ENCODE assay signal across 18 cellular contexts in the genomic region with DNA sequence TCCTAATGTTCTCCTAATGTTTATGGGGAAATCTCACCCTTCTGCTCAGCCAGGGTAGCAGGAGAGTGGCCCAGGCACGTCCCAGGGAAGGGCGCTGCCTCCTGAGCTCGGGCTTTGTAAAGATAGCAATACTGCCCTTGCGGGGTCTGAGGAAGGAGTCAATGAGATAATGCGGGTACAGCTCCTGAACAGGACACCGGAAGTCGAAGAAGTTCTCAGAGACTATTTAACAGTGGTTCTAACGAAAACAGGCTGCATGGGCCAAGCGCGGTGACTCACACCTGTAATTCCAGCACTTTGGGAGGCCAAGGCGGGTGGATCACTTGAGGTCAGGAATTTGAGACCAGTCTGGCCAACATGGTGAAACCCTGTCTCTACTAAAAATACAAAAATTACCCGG. TPM values are rescaled to one million over a fixed set of nuclear protein-coding genes. Genes with fewer than 3 reads are reported as not detected.
"Had no signal": no experiment of that assay in that cellular context is flagged by ENCODE, and none has a peak within 500 bp of the region (broad histone marks: within the 10 kb centered on the region; RNA-seq: fewer than 3 reads in every experiment).

No MANE protein-coding gene starts in this region.

RNA-seq across cellular contexts. Expression of a gene that starts 17.6 kb away (rescaled TPM):
- total RNA-seq: activated B cell treated with CpG ODN at 0.5 μM for 24 hours; activated CD4-positive, alpha-beta memory T cell treated with anti-CD3 and anti-CD28 coated beads for 36 hours; activated CD4-positive, alpha-beta T cell treated with anti-CD3 and anti-CD28 coated beads, Interleukin-2, amount 10 ng/mL, durations not matched to agents 24 days and 14 days; activated CD8-positive, alpha-beta memory T cell treated with anti-CD3 and anti-CD28 coated beads for 36 hours; activated CD8-positive, alpha-beta T cell treated with anti-CD3 and anti-CD28 coated beads for 36 hours; activated naive CD4-positive, alpha-beta T cell treated with anti-CD3 and anti-CD28 coated beads for 36 hours; activated naive CD4-positive, alpha-beta T cell treated with anti-CD3 and anti-CD28 coated beads, Interleukin-2, amount 50 U/mL, for 72 hours; activated naive CD8-positive, alpha-beta T cell treated with anti-CD3 and anti-CD28 coated beads for 36 hours; activated T-cell treated with anti-CD3 and anti-CD28 coated beads, Interleukin-2, amount 50 U/mL, for 4 hours; activated T-cell treated with anti-CD3 and anti-CD28 coated beads, Interleukin-2, amount 50 U/mL, for 72 hours; activated T-helper 1 cell treated with anti-CD3 and anti-CD28 coated beads, Interleukin-12 subunit alpha, Interleukin-12 subunit beta, Interleukin-2, Interleukin-4 antibody, amounts not matched to agents 30 ng/mL and 10 ng/mL and 1 ng/mL, durations not matched to agents 14 hours and 24 hours and 36 hours; activated T-helper 17 cell treated with anti-CD3 and anti-CD28 coated beads, Interleukin-2, amount 50 U/mL, for 72 hours; adrenal gland; aorta; astrocyte; body of pancreas; cardiac septum; cerebellum had no signal
- polyA plus RNA-seq: adrenal gland, aorta had no signal

RNA-seq across cellular contexts. Expression of a gene that starts 22.3 kb away (rescaled TPM):
- total RNA-seq: activated B cell treated with CpG ODN at 0.5 μM for 24 hours; activated CD4-positive, alpha-beta memory T cell treated with anti-CD3 and anti-CD28 coated beads for 36 hours; activated CD4-positive, alpha-beta T cell treated with anti-CD3 and anti-CD28 coated beads, Interleukin-2, amount 10 ng/mL, durations not matched to agents 24 days and 14 days; activated CD8-positive, alpha-beta memory T cell treated with anti-CD3 and anti-CD28 coated beads for 36 hours; activated CD8-positive, alpha-beta T cell treated with anti-CD3 and anti-CD28 coated beads for 36 hours; activated naive CD4-positive, alpha-beta T cell treated with anti-CD3 and anti-CD28 coated beads for 36 hours; activated naive CD4-positive, alpha-beta T cell treated with anti-CD3 and anti-CD28 coated beads, Interleukin-2, amount 50 U/mL, for 72 hours; activated naive CD8-positive, alpha-beta T cell treated with anti-CD3 and anti-CD28 coated beads for 36 hours; activated T-cell treated with anti-CD3 and anti-CD28 coated beads, Interleukin-2, amount 50 U/mL, for 4 hours; activated T-cell treated with anti-CD3 and anti-CD28 coated beads, Interleukin-2, amount 50 U/mL, for 72 hours; activated T-helper 1 cell treated with anti-CD3 and anti-CD28 coated beads, Interleukin-12 subunit alpha, Interleukin-12 subunit beta, Interleukin-2, Interleukin-4 antibody, amounts not matched to agents 30 ng/mL and 10 ng/mL and 1 ng/mL, durations not matched to agents 14 hours and 24 hours and 36 hours; activated T-helper 17 cell treated with anti-CD3 and anti-CD28 coated beads, Interleukin-2, amount 50 U/mL, for 72 hours; adrenal gland; aorta; astrocyte; body of pancreas; cardiac septum; cerebellum had no signal
- polyA plus RNA-seq: adrenal gland, aorta had no signal

RNA-seq across cellular contexts. Expression of a gene that starts 43.8 kb away (rescaled TPM):
- total RNA-seq: activated B cell treated with CpG ODN at 0.5 μM for 24 hours; activated CD4-positive, alpha-beta memory T cell treated with anti-CD3 and anti-CD28 coated beads for 36 hours; activated CD4-positive, alpha-beta T cell treated with anti-CD3 and anti-CD28 coated beads, Interleukin-2, amount 10 ng/mL, durations not matched to agents 24 days and 14 days; activated CD8-positive, alpha-beta memory T cell treated with anti-CD3 and anti-CD28 coated beads for 36 hours; activated CD8-positive, alpha-beta T cell treated with anti-CD3 and anti-CD28 coated beads for 36 hours; activated naive CD4-positive, alpha-beta T cell treated with anti-CD3 and anti-CD28 coated beads for 36 hours; activated naive CD4-positive, alpha-beta T cell treated with anti-CD3 and anti-CD28 coated beads, Interleukin-2, amount 50 U/mL, for 72 hours; activated naive CD8-positive, alpha-beta T cell treated with anti-CD3 and anti-CD28 coated beads for 36 hours; activated T-cell treated with anti-CD3 and anti-CD28 coated beads, Interleukin-2, amount 50 U/mL, for 4 hours; activated T-cell treated with anti-CD3 and anti-CD28 coated beads, Interleukin-2, amount 50 U/mL, for 72 hours; activated T-helper 1 cell treated with anti-CD3 and anti-CD28 coated beads, Interleukin-12 subunit alpha, Interleukin-12 subunit beta, Interleukin-2, Interleukin-4 antibody, amounts not matched to agents 30 ng/mL and 10 ng/mL and 1 ng/mL, durations not matched to agents 14 hours and 24 hours and 36 hours; activated T-helper 17 cell treated with anti-CD3 and anti-CD28 coated beads, Interleukin-2, amount 50 U/mL, for 72 hours; cardiac septum; cerebellum had no signal

RNA-seq across cellular contexts. Expression of a gene that starts 55.6 kb away (rescaled TPM):
- total RNA-seq: activated B cell treated with CpG ODN at 0.5 μM for 24 hours; activated CD4-positive, alpha-beta memory T cell treated with anti-CD3 and anti-CD28 coated beads for 36 hours; activated CD4-positive, alpha-beta T cell treated with anti-CD3 and anti-CD28 coated beads, Interleukin-2, amount 10 ng/mL, durations not matched to agents 24 days and 14 days; activated CD8-positive, alpha-beta memory T cell treated with anti-CD3 and anti-CD28 coated beads for 36 hours; activated CD8-positive, alpha-beta T cell treated with anti-CD3 and anti-CD28 coated beads for 36 hours; activated naive CD8-positive, alpha-beta T cell treated with anti-CD3 and anti-CD28 coated beads for 36 hours; activated T-helper 1 cell treated with anti-CD3 and anti-CD28 coated beads, Interleukin-12 subunit alpha, Interleukin-12 subunit beta, Interleukin-2, Interleukin-4 antibody, amounts not matched to agents 30 ng/mL and 10 ng/mL and 1 ng/mL, durations not matched to agents 14 hours and 24 hours and 36 hours; activated T-helper 17 cell treated with anti-CD3 and anti-CD28 coated beads, Interleukin-2, amount 50 U/mL, for 72 hours; astrocyte had no signal
